Comparison of ENCODE assay signal across 7 cellular contexts in the genomic region with DNA sequence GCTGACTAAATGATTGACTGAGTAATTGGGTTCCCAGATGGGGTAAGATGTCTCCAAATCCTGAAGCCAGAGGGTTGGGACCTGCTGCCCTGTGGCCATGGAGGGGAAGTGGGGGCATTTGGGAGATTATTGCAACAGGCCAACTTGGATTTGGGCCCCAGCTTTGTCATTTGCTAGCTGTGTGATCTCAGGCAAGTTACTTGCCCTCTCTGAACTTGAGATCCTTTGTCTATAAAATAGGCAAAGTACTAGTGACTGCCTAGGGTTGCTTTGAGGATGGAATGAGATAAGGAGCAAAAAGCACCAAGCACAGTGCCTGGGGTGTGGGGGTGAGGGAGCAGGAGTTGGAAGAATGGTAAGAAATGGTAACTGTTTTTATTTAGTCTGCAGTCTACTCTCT. TPM values are rescaled to one million over a fixed set of nuclear protein-coding genes. Genes with fewer than 3 reads are reported as not detected.
"Had no signal": no experiment of that assay in that cellular context is flagged by ENCODE, and none has a peak within 500 bp of the region (broad histone marks: within the 10 kb centered on the region; RNA-seq: fewer than 3 reads in every experiment).

No MANE protein-coding gene starts in this region.

- H3K4me3 Mint-ChIP-seq: IgD-negative memory B cell had no signal

- H3K27ac ChIP-seq: HL-60, KMS-11 had no signal

- H3K36me3 Mint-ChIP-seq: IgD-negative memory B cell had no signal

- H3K27ac Mint-ChIP-seq: IgD-negative memory B cell had no signal

- H3K4me2 ChIP-seq: KMS-11 had no signal

- DNase-seq: IMR-90, KBM-7, KG1 had no signal

- H3K9ac ChIP-seq: KMS-11 had no signal

RNA-seq across cellular contexts. Expression of gene INSYN1, which starts 4.4 kb away (rescaled TPM):
- total RNA-seq: HT-29 had no signal
- polyA plus RNA-seq: IgD-negative memory B cell had no signal
